ENCODE assay signal across 1 cellular context in genomic region chr16:22024785-22025184, GRCh38.
TF ChIP-seq lines count a peak whose summit lies in the region.

No MANE protein-coding gene starts in this region.

TF ChIP-seq in HEK293, 187 proteins besides CTCF, POLR2A, EP300 and RAD21:
- peak; percentile 70; the same call in 1 of the 2 replicates for TF ChIP-seq ZSCAN16 (tag by site-specific recombination; IDR thresholded peaks at IDR 0.05)
